ENCODE assay signal across 5 cellular contexts in genomic region chr12:23509832-23510231, GRCh38.
A peak's percentile ranks its signal among the peaks of the same experiment; 100 is the strongest.
DNase-seq lines count a peak whose midpoint lies in the region; ATAC-seq, FAIRE-seq and TF ChIP-seq lines count a peak whose summit lies in the region.
"Not testable (repeated sequence)": the region's sequence is repeated elsewhere in the genome, so short reads cannot be mapped to it uniquely, and the experiment has no call there.

No MANE protein-coding gene starts in this region.

- in situ Hi-C loops in K562 (cut with MboI) = not testable (repeated sequence)

- H3K36me3 ChIP-seq in K562 (ENCODE audit: control insufficient read depth, insufficient read depth, low read length); endodermal cell (ENCODE audit: control insufficient read depth, insufficient read depth, low read length); mesendoderm (ENCODE audit: control insufficient read depth, insufficient read depth, low read length): not testable (repeated sequence)

- DNase-seq in NCI-H82 (lab: John Stamatoyannopoulos, UW) (peak; percentile 36), K562 (ENCODE audit: extremely low read depth in 1 of 4, low spot score in 3 of 4) (peak in 1 of 4 experiments; percentile 68), mesendoderm (peak; percentile 58)
- not testable (repeated sequence) for DNase-seq in endodermal cell, nephron progenitor cell

- peak; percentile 26; the same call in 1 of the 2 replicates for TF ChIP-seq EP300 in K562 (IDR thresholded peaks at IDR 0.05; ENCODE audit: low read length)

- BruUV-seq in K562 (replicated peaks; lab: Mats Ljungman, UMichigan) = not testable (repeated sequence)

- peaks cover 52% of the 10 kb centered on the region for H3K79me2 ChIP-seq in K562 (ENCODE audit: control insufficient read depth, insufficient read depth, low read length)
- not testable (repeated sequence) for H3K79me2 ChIP-seq in mesendoderm (ENCODE audit: control insufficient read depth, insufficient read depth, low read length)

- not testable (repeated sequence) for H2BK5ac ChIP-seq in mesendoderm (ENCODE audit: low read length)

- peak overlapping the region; percentile 92 for H2BK120ac ChIP-seq in mesendoderm (ENCODE audit: low read depth, low read length)

- H3K9ac ChIP-seq in K562 (ENCODE audit: insufficient read depth in 1 of 2, low read depth in 2 of 2, low read length in 2 of 2) = peak overlapping the region; percentile 53 to 77; a peak in 3 of 4 replicates
- not testable (repeated sequence) for H3K9ac ChIP-seq in endodermal cell (ENCODE audit: extremely low read depth, low read length, poor library complexity, severe bottlenecking); mesendoderm (ENCODE audit: low read length)

- H4K8ac ChIP-seq in mesendoderm (ENCODE audit: low read depth, low read length) = not testable (repeated sequence)

- peaks cover 42% of the 10 kb centered on the region for H3K9me3 Mint-ChIP-seq in endodermal cell
- H3K9me3 Mint-ChIP-seq in nephron progenitor cell = peaks cover 15% of the 10 kb centered on the region

- H3K18ac ChIP-seq in mesendoderm (ENCODE audit: low read length) = peak overlapping the region; percentile 94

- not testable (repeated sequence) for H2AK5ac ChIP-seq in mesendoderm (ENCODE audit: low read length)

- FAIRE-seq in K562 (lab: Jason Lieb, UNC) = not testable (repeated sequence)

- H3K27me3 Mint-ChIP-seq in endodermal cell (ENCODE audit: insufficient read depth); nephron progenitor cell (ENCODE audit: low read depth, poor library complexity): not testable (repeated sequence)

- not testable (repeated sequence) for H3K9me3 ChIP-seq in K562 (replicated peaks; ENCODE audit: control insufficient read depth, insufficient read depth, low read depth, low read length)
- H3K9me3 ChIP-seq in endodermal cell (ENCODE audit: control insufficient read depth, low read length) = peaks cover 25% of the 10 kb centered on the region

- peak overlapping the region; percentile 7 for H3K27ac Mint-ChIP-seq in endodermal cell
- peak overlapping the region; percentile 12 for H3K27ac Mint-ChIP-seq in nephron progenitor cell

- CTCF ChIA-PET in K562 (lab: Yijun Ruan, JAX; ENCODE audit: low intra/inter-chr PET ratio) = not testable (repeated sequence)

- H2AFZ ChIP-seq in K562 (ENCODE audit: low read depth, low read length) = peak overlapping the region; percentile 68; the same call in 1 of the 2 replicates

- not testable (repeated sequence) for H3K79me1 ChIP-seq in mesendoderm (ENCODE audit: low read length)

- intact Hi-C loops in K562 (cut with micrococcal nuclease) = loop anchor here (2.0 to 10.0 kb wide), 3 partner anchors 88 to 305 kb away; no protein-coding TSS in a partner anchor

- TF ChIP-seq POLR2A in K562 (conservative IDR thresholded peaks at IDR 0.05) = peak; percentile 16; the same call in 1 of the 2 replicates

- H3K23ac ChIP-seq in mesendoderm (ENCODE audit: low read length) = not testable (repeated sequence)

- TF ChIP-seq CTCF in K562 (IDR thresholded peaks at IDR 0.05 in 2 of 3, conservative IDR thresholded peaks at IDR 0.05 in 1 of 3; ENCODE audit: insufficient read depth in 2 of 3, low read depth in 1 of 3, low read length in 3 of 3); endodermal cell (conservative IDR thresholded peaks at IDR 0.05); nephron progenitor cell (IDR thresholded peaks at IDR 0.05): not testable (repeated sequence)

- H3K56ac ChIP-seq in mesendoderm (ENCODE audit: low read length) = peak overlapping the region; percentile 62

- not testable (repeated sequence) for ATAC-seq in K562

- H4K5ac ChIP-seq in mesendoderm (ENCODE audit: low read length) = not testable (repeated sequence)

- not testable (repeated sequence) for H3K4me3 Mint-ChIP-seq in endodermal cell, nephron progenitor cell

- not testable (repeated sequence) for H4K20me1 ChIP-seq in K562 (replicated peaks; ENCODE audit: control insufficient read depth, insufficient read depth, low read length)

- H3K4ac ChIP-seq in mesendoderm (ENCODE audit: low read depth, low read length) = not testable (repeated sequence)

- H3K27ac ChIP-seq in K562 (ENCODE audit: extremely low read depth, low read depth, low read length) = peak overlapping the region; percentile 79
- not testable (repeated sequence) for H3K27ac ChIP-seq in endodermal cell (ENCODE audit: low read depth, low read length)
- H3K27ac ChIP-seq in mesendoderm (ENCODE audit: low read depth, low read length) = peak overlapping the region; percentile 66

- H3K4me2 ChIP-seq in K562 (ENCODE audit: insufficient read depth, low read length) = peak overlapping the region; percentile 72
- not testable (repeated sequence) for H3K4me2 ChIP-seq in mesendoderm (ENCODE audit: low read length)

- H3K4me1 ChIP-seq in K562 (replicated peaks in 1 of 2; ENCODE audit: control insufficient read depth in 2 of 2, insufficient read depth in 2 of 2, low read length in 2 of 2); endodermal cell (ENCODE audit: control insufficient read depth, insufficient read depth, low read length); mesendoderm (ENCODE audit: control insufficient read depth, low read depth, low read length): not testable (repeated sequence)

- H3K36me3 Mint-ChIP-seq in endodermal cell (ENCODE audit: low read depth) = peaks cover 29% of the 10 kb centered on the region
- not testable (repeated sequence) for H3K36me3 Mint-ChIP-seq in nephron progenitor cell (ENCODE audit: low read depth)

- 0 out of 4 replicates have a peak, but pooled peaks of 1 of the 2 experiments have one; percentile 5 for TF ChIP-seq RAD21 in K562 (CRISPR knock-in tag; conservative IDR thresholded peaks at IDR 0.05 in 1 of 2, IDR thresholded peaks at IDR 0.05 in 1 of 2)

- POLR2A ChIA-PET in K562 (lab: Yijun Ruan, JAX) = interaction anchor here (0.6 kb wide), 1 partner anchor 390 kb away, joined by 4 read pairs; no protein-coding TSS in a partner anchor

- not testable (repeated sequence) for H2BK15ac ChIP-seq in mesendoderm (replicated peaks; ENCODE audit: low read depth)

- H3K9me1 ChIP-seq in K562 (ENCODE audit: control insufficient read depth, insufficient read depth, low read length) = not testable (repeated sequence)

- not testable (repeated sequence) for H3K27me3 ChIP-seq in K562 (ENCODE audit: control insufficient read depth in 2 of 2, insufficient read depth in 2 of 2, low read length in 2 of 2); endodermal cell (ENCODE audit: control insufficient read depth, insufficient read depth, low read length, poor library complexity, severe bottlenecking); mesendoderm (ENCODE audit: insufficient read depth, low read length, poor library complexity)

- H3K4me1 Mint-ChIP-seq in endodermal cell = peaks cover 25% of the 10 kb centered on the region
- H3K4me1 Mint-ChIP-seq in nephron progenitor cell = not testable (repeated sequence)

- WGBS in K562 (ENCODE audit: insufficient coverage, low coverage, missing lambda C conversion rate) = 21% methylated on average over 7 of the region's 8 CpGs
- WGBS in endodermal cell (ENCODE audit: insufficient coverage in 1 of 2, insufficient read length in 1 of 2), 2 experiments = 67 to 82% methylated on average over 7 to 8 of the region's 8 CpGs
- WGBS in mesendoderm (ENCODE audit: extremely low coverage, insufficient coverage, low lambda C conversion rate) = no CpG with 5 or more reads among the region's 8 CpGs

- H3K4me3 ChIP-seq in K562 = peak overlapping the region; percentile 43
- not testable (repeated sequence) for H3K4me3 ChIP-seq in endodermal cell (ENCODE audit: low read length); mesendoderm (ENCODE audit: low read length)

TF ChIP-seq in K562, 482 proteins besides CTCF, POLR2A, EP300 and RAD21 (continues in another document):
- 0 out of 2 replicates have a peak, but pooled peaks have one; percentile 37 for TF ChIP-seq ZEB2 (IDR thresholded peaks at IDR 0.05)
- TF ChIP-seq ETV1 (tag; conservative IDR thresholded peaks at IDR 0.05; ENCODE audit: low read depth) = peak; percentile 27; the same call in 1 of the 2 replicates
- TF ChIP-seq AFF1 (IDR thresholded peaks at IDR 0.05; ENCODE audit: low read depth in 1 of 2, partially characterized antibody in 2 of 2) = peak; percentile 39 to 55
- peak; percentile 56 for TF ChIP-seq NCOR1 (IDR thresholded peaks at IDR 0.05)
- peak; percentile 28; the same call in 1 of the 2 replicates for TF ChIP-seq LARP7 (IDR thresholded peaks at IDR 0.05)
